Comparison of ENCODE assay signal across 25 cellular contexts in genomic region chr1:236864211-236864610, GRCh38.
DNase-seq lines count a peak whose midpoint lies in the region; ATAC-seq and TF ChIP-seq lines count a peak whose summit lies in the region.
"Had no signal": no experiment of that assay in that cellular context is flagged by ENCODE, and none has a peak within 500 bp of the region (broad histone marks: within the 10 kb centered on the region; RNA-seq: fewer than 3 reads in every experiment).

No MANE protein-coding gene starts in this region.

- in situ Hi-C loops in HAP-1 (cut with MboI; ENCODE audit: low sequenced_read_pairs), result loop anchor here (25.0 kb wide), 2 partner anchors 252 to 752 kb away; partner anchors contain the start of gene HEATR1

- H3K4me3 ChIP-seq in cardiac muscle cell (no peak overlapping the region), WERI-Rb-1 (ENCODE audit: low read depth, low read length) (no peak overlapping the region), HAP-1 (no peak overlapping the region)
- H3K4me3 ChIP-seq: BLaER1, GM23338, MG63, SJSA1 had no signal

- H3K36me3 ChIP-seq in cardiac muscle cell (peaks cover 25% of the 10 kb centered on the region), WERI-Rb-1 (peaks cover 71% of the 10 kb centered on the region), HAP-1 (replicated peaks) (peaks cover 37% of the 10 kb centered on the region)

- H3K9me3 Mint-ChIP-seq in progenitor cell of endocrine pancreas (ENCODE audit: low read depth), result no peaks in the 10 kb centered on the region
- H3K9me3 Mint-ChIP-seq: CD4-positive, CD25-positive, alpha-beta regulatory T cell; GM23338; H9; HFFc6 had no signal

- intact Hi-C loops in left ventricle myocardium superior (cut with micrococcal nuclease), result no loop called here

- H3K4me1 Mint-ChIP-seq in progenitor cell of endocrine pancreas (ENCODE audit: low read depth), result peaks cover 25% of the 10 kb centered on the region
- H3K4me1 Mint-ChIP-seq: GM23338, H9 had no signal

- H3K27ac ChIP-seq in cardiac muscle cell (peak overlapping the region; percentile 13), WERI-Rb-1 (peak overlapping the region; percentile 5; the same call in 1 of the 2 replicates)
- H3K27ac ChIP-seq: BLaER1, SJSA1 had no signal

- no peak overlapping the region for H3K27ac Mint-ChIP-seq in progenitor cell of endocrine pancreas
- H3K27ac Mint-ChIP-seq: GM23338, H9, HFFc6 had no signal

- H3K9me3 ChIP-seq in cardiac muscle cell (ENCODE audit: low read depth) (no peaks in the 10 kb centered on the region), WERI-Rb-1 (ENCODE audit: severe bottlenecking) (no peaks in the 10 kb centered on the region), HAP-1 (no peaks in the 10 kb centered on the region)
- H3K9me3 ChIP-seq: MG63, SJSA1 had no signal

- H3K27me3 Mint-ChIP-seq in progenitor cell of endocrine pancreas, result no peaks in the 10 kb centered on the region
- H3K27me3 Mint-ChIP-seq: CD4-positive, CD25-positive, alpha-beta regulatory T cell had no signal

- DNase-seq in cardiac muscle cell (ENCODE audit: low read depth in 1 of 2, low spot score in 1 of 2), result no peak
- DNase-seq in left ventricle myocardium superior, result no peak
- DNase-seq in WERI-Rb-1, result peak; percentile 21
- DNase-seq in left kidney (ENCODE audit: low read depth, low spot score), result peak; percentile 77
- peak; percentile 42 for DNase-seq in renal cortical epithelial cell (ENCODE audit: low read depth)
- DNase-seq in HAP-1 (ENCODE audit: low spot score in 2 of 2), result no peak
- DNase-seq in progenitor cell of endocrine pancreas (ENCODE audit: low spot score, unreplicated experiment), result no peak
- DNase-seq: CD4-positive, CD25-positive, alpha-beta regulatory T cell; DMS53; H9; HFFc6; IMR-90; KG1; MG63; NCI-H1105 treated with DMSO at 0.1 percent for 48 hours; NCI-H146; NCI-H2029 treated with DMSO at 0.1 percent for 48 hours; NCI-H446 treated with DMSO at 0.1 percent for 48 hours; NCI-H526; NCI-H82; NK-92 treated with Interleukin-12 subunit alpha and Interleukin-12 subunit beta, amount 100 ng/mL, for 24 hours; PC-3 had no signal

- TF ChIP-seq CTCF in cardiac muscle cell (IDR thresholded peaks at IDR 0.05; ENCODE audit: low read depth, low read length) (no peak), WERI-Rb-1 (IDR thresholded peaks at IDR 0.05; ENCODE audit: low read depth, low read length) (no peak), progenitor cell of endocrine pancreas (IDR thresholded peaks at IDR 0.05; ENCODE audit: unreplicated experiment) (no peak)

- H3K4me1 ChIP-seq in cardiac muscle cell (ENCODE audit: low read depth) (peaks cover 13% of the 10 kb centered on the region), HAP-1 (no peaks in the 10 kb centered on the region; the same call in 1 of the 2 replicates)
- H3K4me1 ChIP-seq: BLaER1, SJSA1 had no signal

- no peaks in the 10 kb centered on the region for H3K27me3 ChIP-seq in cardiac muscle cell
- no peaks in the 10 kb centered on the region for H3K27me3 ChIP-seq in WERI-Rb-1 (ENCODE audit: insufficient read depth, low read depth, severe bottlenecking)
- H3K27me3 ChIP-seq in HAP-1 (ENCODE audit: low read depth), result no peaks in the 10 kb centered on the region
- H3K27me3 ChIP-seq: BLaER1, MG63, SJSA1 had no signal

- H3K36me3 Mint-ChIP-seq in progenitor cell of endocrine pancreas (ENCODE audit: insufficient read depth), result peaks cover 16% of the 10 kb centered on the region

- H3K4me3 Mint-ChIP-seq in progenitor cell of endocrine pancreas (ENCODE audit: low read depth), result no peak overlapping the region
- H3K4me3 Mint-ChIP-seq: CD4-positive, CD25-positive, alpha-beta regulatory T cell; GM23338; H9; HFFc6 had no signal

- ATAC-seq in left ventricle myocardium superior, result no peak
- ATAC-seq: GM23338, PC-3 had no signal

Comparison
In these comparisons a context has a peak if more than half of its experiments do, and no peak if none do; other contexts are left out.
1. DNase-seq: peak in WERI-Rb-1 (single experiment), left kidney (single experiment) and renal cortical epithelial cell (single experiment); none in cardiac muscle cell (0 of 2), left ventricle myocardium superior (single experiment), HAP-1 (0 of 2) and progenitor cell of endocrine pancreas (single experiment).